Comparison of ENCODE assay signal across 33 cellular contexts in genomic region chr4:127174168-127174567, GRCh38.
"Had no signal": no experiment of that assay in that cellular context is flagged by ENCODE, and none has a peak within 500 bp of the region (broad histone marks: within the 10 kb centered on the region; RNA-seq: fewer than 3 reads in every experiment).

No MANE protein-coding gene starts in this region.

- H3K36me3 ChIP-seq: ascending aorta, cardiac muscle cell had no signal

- H3K4me3 Mint-ChIP-seq: activated B cell treated with CpG ODN at 0.5 μM for 24 hours; activated CD4-positive, alpha-beta memory T cell treated with anti-CD3 and anti-CD28 coated beads for 36 hours; activated CD4-positive, alpha-beta T cell treated with anti-CD3 and anti-CD28 coated beads, Interleukin-2, amount 10 ng/mL, durations not matched to agents 24 days and 14 days; activated CD8-positive, alpha-beta T cell treated with anti-CD3 and anti-CD28 coated beads for 36 hours; activated naive CD4-positive, alpha-beta T cell treated with anti-CD3 and anti-CD28 coated beads, Interleukin-2, amount 10 ng/mL, durations not matched to agents 7 days and 5 days; activated naive CD4-positive, alpha-beta T cell treated with anti-CD3 and anti-CD28 coated beads, Interleukin-2, amount 50 U/mL, for 24 hours; activated naive CD8-positive, alpha-beta T cell; activated naive CD8-positive, alpha-beta T cell treated with anti-CD3 and anti-CD28 coated beads, Interleukin-2, amount 10 ng/mL, durations not matched to agents 7 days and 5 days; activated naive CD8-positive, alpha-beta T cell treated with anti-CD3 and anti-CD28 coated beads, Interleukin-2, amount 50 U/mL, for 24 hours; activated T-cell treated with anti-CD3 and anti-CD28 coated beads, Interleukin-2, amount 50 U/mL, for 24 hours; activated T-helper 17 cell treated with anti-CD3 and anti-CD28 coated beads, Interleukin-2, amount 50 U/mL, for 72 hours; brain; central memory CD8-positive, alpha-beta T cell; T-helper 1 cell treated with Interleukin-12 subunit alpha and Interleukin-12 subunit beta and Interleukin-4 antibody, amounts not matched to agents 30 μg/mL and 1 μg/mL, for 36 hours; T-helper 2 cell treated with Interferon-gamma antibody and Interleukin-4, amounts not matched to agents 5 μg/mL and 100 μg/mL, for 36 hours had no signal

- H3K9me3 Mint-ChIP-seq: activated CD4-positive, alpha-beta memory T cell treated with anti-CD3 and anti-CD28 coated beads for 36 hours; activated CD4-positive, alpha-beta T cell treated with anti-CD3 and anti-CD28 coated beads, Interleukin-2, amount 10 ng/mL, durations not matched to agents 24 days and 14 days; activated CD8-positive, alpha-beta T cell treated with anti-CD3 and anti-CD28 coated beads for 36 hours; activated naive CD4-positive, alpha-beta T cell treated with anti-CD3 and anti-CD28 coated beads, Interleukin-2, amount 10 ng/mL, durations not matched to agents 7 days and 5 days; activated naive CD4-positive, alpha-beta T cell treated with anti-CD3 and anti-CD28 coated beads, Interleukin-2, amount 50 U/mL, for 24 hours; activated naive CD8-positive, alpha-beta T cell treated with anti-CD3 and anti-CD28 coated beads, Interleukin-2, amount 10 ng/mL, durations not matched to agents 7 days and 5 days; activated naive CD8-positive, alpha-beta T cell treated with anti-CD3 and anti-CD28 coated beads, Interleukin-2, amount 50 U/mL, for 24 hours; activated T-cell treated with anti-CD3 and anti-CD28 coated beads, Interleukin-2, amount 50 U/mL, for 24 hours; brain; T-helper 1 cell treated with Interleukin-12 subunit alpha and Interleukin-12 subunit beta and Interleukin-4 antibody, amounts not matched to agents 30 μg/mL and 1 μg/mL, for 36 hours had no signal

- H3K27me3 Mint-ChIP-seq: activated B cell treated with CpG ODN at 0.5 μM for 24 hours; activated CD4-positive, alpha-beta memory T cell treated with anti-CD3 and anti-CD28 coated beads for 36 hours; activated CD4-positive, alpha-beta T cell treated with anti-CD3 and anti-CD28 coated beads, Interleukin-2, amount 10 ng/mL, durations not matched to agents 24 days and 14 days; activated CD8-positive, alpha-beta T cell treated with anti-CD3 and anti-CD28 coated beads for 36 hours; activated naive CD4-positive, alpha-beta T cell treated with anti-CD3 and anti-CD28 coated beads, Interleukin-2, amount 10 ng/mL, durations not matched to agents 7 days and 5 days; activated naive CD4-positive, alpha-beta T cell treated with anti-CD3 and anti-CD28 coated beads, Interleukin-2, amount 50 U/mL, for 24 hours; activated naive CD8-positive, alpha-beta T cell; activated naive CD8-positive, alpha-beta T cell treated with anti-CD3 and anti-CD28 coated beads, Interleukin-2, amount 10 ng/mL, durations not matched to agents 7 days and 5 days; activated naive CD8-positive, alpha-beta T cell treated with anti-CD3 and anti-CD28 coated beads, Interleukin-2, amount 50 U/mL, for 24 hours; activated T-cell treated with anti-CD3 and anti-CD28 coated beads, Interleukin-2, amount 50 U/mL, for 24 hours; activated T-helper 17 cell treated with anti-CD3 and anti-CD28 coated beads, Interleukin-2, amount 50 U/mL, for 72 hours; brain; central memory CD8-positive, alpha-beta T cell had no signal

- H3K4me1 Mint-ChIP-seq: activated B cell treated with CpG ODN at 0.5 μM for 24 hours; activated CD4-positive, alpha-beta T cell treated with anti-CD3 and anti-CD28 coated beads, Interleukin-2, amount 10 ng/mL, durations not matched to agents 24 days and 14 days; activated naive CD4-positive, alpha-beta T cell treated with anti-CD3 and anti-CD28 coated beads, Interleukin-2, amount 10 ng/mL, durations not matched to agents 7 days and 5 days; activated naive CD4-positive, alpha-beta T cell treated with anti-CD3 and anti-CD28 coated beads, Interleukin-2, amount 50 U/mL, for 24 hours; activated naive CD8-positive, alpha-beta T cell treated with anti-CD3 and anti-CD28 coated beads, Interleukin-2, amount 10 ng/mL, durations not matched to agents 7 days and 5 days; activated naive CD8-positive, alpha-beta T cell treated with anti-CD3 and anti-CD28 coated beads, Interleukin-2, amount 50 U/mL, for 24 hours; activated T-helper 17 cell treated with anti-CD3 and anti-CD28 coated beads, Interleukin-2, amount 50 U/mL, for 72 hours; brain; central memory CD8-positive, alpha-beta T cell had no signal

- H3K4me3 ChIP-seq: ascending aorta, cardiac muscle cell had no signal

- ATAC-seq: activated CD8-positive, alpha-beta T cell treated with anti-CD3 and anti-CD28 coated beads for 36 hours; activated naive CD8-positive, alpha-beta T cell treated with anti-CD3 and anti-CD28 coated beads, Interleukin-2, amount 50 U/mL, for 24 hours; activated T-helper 17 cell treated with anti-CD3 and anti-CD28 coated beads, Interleukin-2, amount 50 U/mL, for 72 hours had no signal

- H3K36me3 Mint-ChIP-seq: activated CD4-positive, alpha-beta memory T cell treated with anti-CD3 and anti-CD28 coated beads for 36 hours; activated naive CD4-positive, alpha-beta T cell treated with anti-CD3 and anti-CD28 coated beads, Interleukin-2, amount 10 ng/mL, durations not matched to agents 7 days and 5 days; activated naive CD4-positive, alpha-beta T cell treated with anti-CD3 and anti-CD28 coated beads, Interleukin-2, amount 50 U/mL, for 24 hours; activated naive CD8-positive, alpha-beta T cell; activated naive CD8-positive, alpha-beta T cell treated with anti-CD3 and anti-CD28 coated beads, Interleukin-2, amount 10 ng/mL, durations not matched to agents 7 days and 5 days; brain had no signal

- H3K27ac Mint-ChIP-seq: activated B cell treated with CpG ODN at 0.5 μM for 24 hours; activated CD4-positive, alpha-beta memory T cell treated with anti-CD3 and anti-CD28 coated beads for 36 hours; activated CD4-positive, alpha-beta T cell treated with anti-CD3 and anti-CD28 coated beads, Interleukin-2, amount 10 ng/mL, durations not matched to agents 24 days and 14 days; activated CD8-positive, alpha-beta T cell treated with anti-CD3 and anti-CD28 coated beads for 36 hours; activated naive CD4-positive, alpha-beta T cell treated with anti-CD3 and anti-CD28 coated beads, Interleukin-2, amount 10 ng/mL, durations not matched to agents 7 days and 5 days; activated naive CD4-positive, alpha-beta T cell treated with anti-CD3 and anti-CD28 coated beads, Interleukin-2, amount 50 U/mL, for 24 hours; activated naive CD8-positive, alpha-beta T cell; activated naive CD8-positive, alpha-beta T cell treated with anti-CD3 and anti-CD28 coated beads, Interleukin-2, amount 10 ng/mL, durations not matched to agents 7 days and 5 days; activated naive CD8-positive, alpha-beta T cell treated with anti-CD3 and anti-CD28 coated beads, Interleukin-2, amount 50 U/mL, for 24 hours; activated T-cell treated with anti-CD3 and anti-CD28 coated beads, Interleukin-2, amount 50 U/mL, for 24 hours; activated T-helper 17 cell treated with anti-CD3 and anti-CD28 coated beads, Interleukin-2, amount 50 U/mL, for 72 hours; T-helper 1 cell treated with Interleukin-12 subunit alpha and Interleukin-12 subunit beta and Interleukin-4 antibody, amounts not matched to agents 30 μg/mL and 1 μg/mL, for 36 hours; T-helper 2 cell treated with Interferon-gamma antibody and Interleukin-4, amounts not matched to agents 5 μg/mL and 100 μg/mL, for 36 hours had no signal

- DNase-seq: activated B cell treated with CpG ODN at 0.5 μM for 24 hours; activated CD4-positive, alpha-beta memory T cell treated with anti-CD3 and anti-CD28 coated beads for 36 hours; activated CD4-positive, alpha-beta T cell treated with anti-CD3 and anti-CD28 coated beads for 4 hours; activated CD4-positive, alpha-beta T cell treated with anti-CD3 and anti-CD28 coated beads, Interleukin-2, amount 10 ng/mL, durations not matched to agents 24 days and 14 days; activated CD4-positive, alpha-beta T cell treated with anti-CD3 and anti-CD28 coated beads, Interleukin-2, amount 50 U/mL, for 1 hour; activated CD4-positive, alpha-beta T cell treated with anti-CD3 and anti-CD28 coated beads, Interleukin-2, amount 50 U/mL, for 4 hours; activated CD4-positive, CD25-positive, alpha-beta regulatory T cell treated with anti-CD3 and anti-CD28 coated beads, Interleukin-2, amount 50 U/mL, for 72 hours; activated CD8-positive, alpha-beta memory T cell treated with anti-CD3 and anti-CD28 coated beads, Interleukin-2, amount 50 U/mL, for 4 hours; activated CD8-positive, alpha-beta T cell treated with anti-CD3 and anti-CD28 coated beads for 36 hours; activated gamma-delta T cell; activated naive CD4-positive, alpha-beta T cell treated with anti-CD3 and anti-CD28 coated beads, Interleukin-2, amount 10 ng/mL, durations not matched to agents 7 days and 5 days; activated naive CD4-positive, alpha-beta T cell treated with Interleukin-2 at 50 U/mL for 16 hours; activated naive CD8-positive, alpha-beta T cell treated with anti-CD3 and anti-CD28 coated beads, Interleukin-2, amount 10 ng/mL, durations not matched to agents 7 days and 5 days; activated naive CD8-positive, alpha-beta T cell treated with anti-CD3 and anti-CD28 coated beads, Interleukin-2, amount 50 U/mL, for 24 hours; activated T-cell treated with anti-CD3 and anti-CD28 coated beads, Interleukin-2, amount 50 U/mL, for 24 hours; activated T-cell treated with anti-CD3 and anti-CD28 coated beads, Interleukin-2, amount 50 U/mL, for 48 hours; amygdala; anterior cingulate cortex; caudate nucleus; cerebellar nuclear complex; T-helper 1 cell; T-helper 2 cell; T-helper 9 cell had no signal

- H3K4me1 ChIP-seq: ascending aorta had no signal

- H3K27me3 ChIP-seq: ascending aorta, cardiac muscle cell had no signal

- H3K27ac ChIP-seq: ascending aorta, cardiac muscle cell, VCaP had no signal

- H3K9me3 ChIP-seq: ascending aorta had no signal
